Comparison of ENCODE assay signal across 1 cellular context in genomic region chr11:18236664-18237356, GRCh38.
A peak's percentile ranks its signal among the peaks of the same experiment; 100 is the strongest.
TF ChIP-seq lines count a peak whose summit lies in the region.

SAA4 (minus strand) TSS chr11:18236802; CDS start chr11:18235926, 876 bp downstream.

TF ChIP-seq in HepG2, 621 proteins besides CTCF, POLR2A, EP300 and RAD21 (continued from another document and continues in another):
- TF ChIP-seq, protein P1, sequence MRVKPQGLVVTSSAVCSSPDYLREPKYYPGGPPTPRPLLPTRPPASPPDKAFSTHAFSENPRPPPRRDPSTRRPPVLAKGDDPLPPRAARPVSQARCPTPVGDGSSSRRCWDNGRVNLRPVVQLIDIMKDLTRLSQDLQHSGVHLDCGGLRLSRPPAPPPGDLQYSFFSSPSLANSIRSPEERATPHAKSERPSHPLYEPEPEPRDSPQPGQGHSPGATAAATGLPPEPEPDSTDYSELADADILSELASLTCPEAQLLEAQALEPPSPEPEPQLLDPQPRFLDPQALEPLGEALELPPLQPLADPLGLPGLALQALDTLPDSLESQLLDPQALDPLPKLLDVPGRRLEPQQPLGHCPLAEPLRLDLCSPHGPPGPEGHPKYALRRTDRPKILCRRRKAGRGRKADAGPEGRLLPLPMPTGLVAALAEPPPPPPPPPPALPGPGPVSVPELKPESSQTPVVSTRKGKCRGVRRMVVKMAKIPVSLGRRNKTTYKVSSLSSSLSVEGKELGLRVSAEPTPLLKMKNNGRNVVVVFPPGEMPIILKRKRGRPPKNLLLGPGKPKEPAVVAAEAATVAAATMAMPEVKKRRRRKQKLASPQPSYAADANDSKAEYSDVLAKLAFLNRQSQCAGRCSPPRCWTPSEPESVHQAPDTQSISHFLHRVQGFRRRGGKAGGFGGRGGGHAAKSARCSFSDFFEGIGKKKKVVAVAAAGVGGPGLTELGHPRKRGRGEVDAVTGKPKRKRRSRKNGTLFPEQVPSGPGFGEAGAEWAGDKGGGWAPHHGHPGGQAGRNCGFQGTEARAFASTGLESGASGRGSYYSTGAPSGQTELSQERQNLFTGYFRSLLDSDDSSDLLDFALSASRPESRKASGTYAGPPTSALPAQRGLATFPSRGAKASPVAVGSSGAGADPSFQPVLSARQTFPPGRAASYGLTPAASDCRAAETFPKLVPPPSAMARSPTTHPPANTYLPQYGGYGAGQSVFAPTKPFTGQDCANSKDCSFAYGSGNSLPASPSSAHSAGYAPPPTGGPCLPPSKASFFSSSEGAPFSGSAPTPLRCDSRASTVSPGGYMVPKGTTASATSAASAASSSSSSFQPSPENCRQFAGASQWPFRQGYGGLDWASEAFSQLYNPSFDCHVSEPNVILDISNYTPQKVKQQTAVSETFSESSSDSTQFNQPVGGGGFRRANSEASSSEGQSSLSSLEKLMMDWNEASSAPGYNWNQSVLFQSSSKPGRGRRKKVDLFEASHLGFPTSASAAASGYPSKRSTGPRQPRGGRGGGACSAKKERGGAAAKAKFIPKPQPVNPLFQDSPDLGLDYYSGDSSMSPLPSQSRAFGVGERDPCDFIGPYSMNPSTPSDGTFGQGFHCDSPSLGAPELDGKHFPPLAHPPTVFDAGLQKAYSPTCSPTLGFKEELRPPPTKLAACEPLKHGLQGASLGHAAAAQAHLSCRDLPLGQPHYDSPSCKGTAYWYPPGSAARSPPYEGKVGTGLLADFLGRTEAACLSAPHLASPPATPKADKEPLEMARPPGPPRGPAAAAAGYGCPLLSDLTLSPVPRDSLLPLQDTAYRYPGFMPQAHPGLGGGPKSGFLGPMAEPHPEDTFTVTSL (CRISPR knock-in tag; IDR thresholded peaks at IDR 0.05; ENCODE audit: borderline replicate concordance), result peak; percentile 81; the same call in 1 of the 2 replicates
- TF ChIP-seq, protein P2, sequence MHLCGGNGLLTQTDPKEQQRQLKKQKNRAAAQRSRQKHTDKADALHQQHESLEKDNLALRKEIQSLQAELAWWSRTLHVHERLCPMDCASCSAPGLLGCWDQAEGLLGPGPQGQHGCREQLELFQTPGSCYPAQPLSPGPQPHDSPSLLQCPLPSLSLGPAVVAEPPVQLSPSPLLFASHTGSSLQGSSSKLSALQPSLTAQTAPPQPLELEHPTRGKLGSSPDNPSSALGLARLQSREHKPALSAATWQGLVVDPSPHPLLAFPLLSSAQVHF (CRISPR knock-in tag; IDR thresholded peaks at IDR 0.05), result no peak
- TF ChIP-seq SP140L (CRISPR knock-in tag; IDR thresholded peaks at IDR 0.05; ENCODE audit: borderline replicate concordance) (peak; percentile 64; the same call in 1 of the 2 replicates), PLRG1 (conservative IDR thresholded peaks at IDR 0.05) (no peak), RXRB (CRISPR knock-in tag; IDR thresholded peaks at IDR 0.05; ENCODE audit: borderline replicate concordance) (peak; percentile 62), CBX5 (CRISPR knock-in tag; IDR thresholded peaks at IDR 0.05; ENCODE audit: borderline replicate concordance) (no peak), ERF (CRISPR knock-in tag; IDR thresholded peaks at IDR 0.05) (peak; percentile 34; the same call in 1 of the 2 replicates), PRDM10 (CRISPR knock-in tag; IDR thresholded peaks at IDR 0.05; ENCODE audit: low read depth) (peak; percentile 87; the same call in 1 of the 2 replicates), FOXO1 (CRISPR knock-in tag; IDR thresholded peaks at IDR 0.05) (peak; percentile 45; the same call in 1 of the 2 replicates), HNF4A (CRISPR knock-in tag; IDR thresholded peaks at IDR 0.05) (peak; percentile 53), ARNT2 (CRISPR knock-in tag; IDR thresholded peaks at IDR 0.05; ENCODE audit: low read depth) (no peak), ZFP82 (CRISPR knock-in tag; IDR thresholded peaks at IDR 0.05; ENCODE audit: borderline replicate concordance) (no peak), ZNF280B (CRISPR knock-in tag; IDR thresholded peaks at IDR 0.05; ENCODE audit: borderline replicate concordance) (no peak), XBP1 (CRISPR knock-in tag; IDR thresholded peaks at IDR 0.05) (no peak), MIER3 (CRISPR knock-in tag; IDR thresholded peaks at IDR 0.05; ENCODE audit: borderline replicate concordance) (0 out of 2 replicates have a peak, but pooled peaks have one; percentile 60), PHB2 (IDR thresholded peaks at IDR 0.05; ENCODE audit: partially characterized antibody) (no peak), SRF (IDR thresholded peaks at IDR 0.05; ENCODE audit: low read depth, low read length) (no peak), ZNF710 (CRISPR knock-in tag; IDR thresholded peaks at IDR 0.05; ENCODE audit: borderline replicate concordance) (0 out of 2 replicates have a peak, but pooled peaks have one; percentile 25), HDAC2 (CRISPR knock-in tag; IDR thresholded peaks at IDR 0.05) (peak; percentile 34), CEBPG (CRISPR knock-in tag; IDR thresholded peaks at IDR 0.05) (peak; percentile 61), PPARG (CRISPR knock-in tag; conservative IDR thresholded peaks at IDR 0.05) (peak; percentile 64), DPF2 (CRISPR knock-in tag; IDR thresholded peaks at IDR 0.05; ENCODE audit: borderline replicate concordance, low read depth) (peak; percentile 71; the same call in 1 of the 2 replicates), SAP130 (CRISPR knock-in tag; IDR thresholded peaks at IDR 0.05; ENCODE audit: low read depth) (peak; percentile 59), ZNF10 (CRISPR knock-in tag; IDR thresholded peaks at IDR 0.05; ENCODE audit: borderline replicate concordance, low read depth) (no peak), BCL6 (CRISPR knock-in tag; IDR thresholded peaks at IDR 0.05) (0 out of 2 replicates have a peak, but pooled peaks have one; percentile 22), MIER2 (CRISPR knock-in tag; IDR thresholded peaks at IDR 0.05) (0 out of 2 replicates have a peak, but pooled peaks have one; percentile 16), FOXP1 (IDR thresholded peaks at IDR 0.05) (no peak), FOXP1 (CRISPR knock-in tag; IDR thresholded peaks at IDR 0.05) (peak; percentile 71), HMG20A (CRISPR knock-in tag; IDR thresholded peaks at IDR 0.05; ENCODE audit: borderline replicate concordance) (peak; percentile 67; the same call in 1 of the 2 replicates)
- TF ChIP-seq, protein P3, sequence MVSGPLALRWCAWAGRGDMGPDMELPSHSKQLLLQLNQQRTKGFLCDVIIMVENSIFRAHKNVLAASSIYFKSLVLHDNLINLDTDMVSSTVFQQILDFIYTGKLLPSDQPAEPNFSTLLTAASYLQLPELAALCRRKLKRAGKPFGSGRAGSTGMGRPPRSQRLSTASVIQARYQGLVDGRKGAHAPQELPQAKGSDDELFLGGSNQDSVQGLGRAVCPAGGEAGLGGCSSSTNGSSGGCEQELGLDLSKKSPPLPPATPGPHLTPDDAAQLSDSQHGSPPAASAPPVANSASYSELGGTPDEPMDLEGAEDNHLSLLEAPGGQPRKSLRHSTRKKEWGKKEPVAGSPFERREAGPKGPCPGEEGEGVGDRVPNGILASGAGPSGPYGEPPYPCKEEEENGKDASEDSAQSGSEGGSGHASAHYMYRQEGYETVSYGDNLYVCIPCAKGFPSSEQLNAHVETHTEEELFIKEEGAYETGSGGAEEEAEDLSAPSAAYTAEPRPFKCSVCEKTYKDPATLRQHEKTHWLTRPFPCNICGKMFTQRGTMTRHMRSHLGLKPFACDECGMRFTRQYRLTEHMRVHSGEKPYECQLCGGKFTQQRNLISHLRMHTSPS (CRISPR knock-in tag; IDR thresholded peaks at IDR 0.05; ENCODE audit: low read depth), result no peak
- TF ChIP-seq, protein P4, sequence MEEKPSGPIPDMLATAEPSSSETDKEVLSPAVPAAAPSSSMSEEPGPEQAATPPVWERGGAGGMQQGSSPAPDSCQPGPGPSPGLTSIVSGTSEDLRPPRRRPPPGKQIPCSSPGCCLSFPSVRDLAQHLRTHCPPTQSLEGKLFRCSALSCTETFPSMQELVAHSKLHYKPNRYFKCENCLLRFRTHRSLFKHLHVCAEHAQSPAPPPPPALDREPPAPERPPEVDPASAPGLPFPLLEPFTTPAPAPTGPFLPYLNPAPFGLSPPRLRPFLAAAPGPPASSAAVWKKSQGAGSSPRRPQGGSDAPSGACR (CRISPR knock-in tag; IDR thresholded peaks at IDR 0.05), result no peak
- TF ChIP-seq, protein P5, sequence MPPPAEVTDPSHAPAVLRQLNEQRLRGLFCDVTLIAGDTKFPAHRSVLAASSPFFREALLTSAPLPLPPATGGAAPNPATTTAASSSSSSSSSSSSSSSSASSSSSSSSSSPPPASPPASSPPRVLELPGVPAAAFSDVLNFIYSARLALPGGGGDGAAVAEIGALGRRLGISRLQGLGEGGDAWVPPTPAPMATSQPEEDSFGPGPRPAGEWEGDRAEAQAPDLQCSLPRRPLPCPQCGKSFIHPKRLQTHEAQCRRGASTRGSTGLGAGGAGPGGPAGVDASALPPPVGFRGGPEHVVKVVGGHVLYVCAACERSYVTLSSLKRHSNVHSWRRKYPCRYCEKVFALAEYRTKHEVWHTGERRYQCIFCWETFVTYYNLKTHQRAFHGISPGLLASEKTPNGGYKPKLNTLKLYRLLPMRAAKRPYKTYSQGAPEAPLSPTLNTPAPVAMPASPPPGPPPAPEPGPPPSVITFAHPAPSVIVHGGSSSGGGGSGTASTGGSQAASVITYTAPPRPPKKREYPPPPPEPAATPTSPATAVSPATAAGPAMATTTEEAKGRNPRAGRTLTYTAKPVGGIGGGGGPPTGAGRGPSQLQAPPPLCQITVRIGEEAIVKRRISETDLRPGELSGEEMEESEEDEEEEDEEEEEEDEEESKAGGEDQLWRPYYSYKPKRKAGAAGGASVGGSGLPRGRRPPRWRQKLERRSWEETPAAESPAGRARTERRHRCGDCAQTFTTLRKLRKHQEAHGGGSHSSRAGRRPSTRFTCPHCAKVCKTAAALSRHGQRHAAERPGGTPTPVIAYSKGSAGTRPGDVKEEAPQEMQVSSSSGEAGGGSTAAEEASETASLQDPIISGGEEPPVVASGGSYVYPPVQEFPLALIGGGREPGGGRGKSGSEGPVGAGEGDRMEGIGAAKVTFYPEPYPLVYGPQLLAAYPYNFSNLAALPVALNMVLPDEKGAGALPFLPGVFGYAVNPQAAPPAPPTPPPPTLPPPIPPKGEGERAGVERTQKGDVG (CRISPR knock-in tag; IDR thresholded peaks at IDR 0.05; ENCODE audit: borderline replicate concordance), result no peak
- TF ChIP-seq, protein P6, sequence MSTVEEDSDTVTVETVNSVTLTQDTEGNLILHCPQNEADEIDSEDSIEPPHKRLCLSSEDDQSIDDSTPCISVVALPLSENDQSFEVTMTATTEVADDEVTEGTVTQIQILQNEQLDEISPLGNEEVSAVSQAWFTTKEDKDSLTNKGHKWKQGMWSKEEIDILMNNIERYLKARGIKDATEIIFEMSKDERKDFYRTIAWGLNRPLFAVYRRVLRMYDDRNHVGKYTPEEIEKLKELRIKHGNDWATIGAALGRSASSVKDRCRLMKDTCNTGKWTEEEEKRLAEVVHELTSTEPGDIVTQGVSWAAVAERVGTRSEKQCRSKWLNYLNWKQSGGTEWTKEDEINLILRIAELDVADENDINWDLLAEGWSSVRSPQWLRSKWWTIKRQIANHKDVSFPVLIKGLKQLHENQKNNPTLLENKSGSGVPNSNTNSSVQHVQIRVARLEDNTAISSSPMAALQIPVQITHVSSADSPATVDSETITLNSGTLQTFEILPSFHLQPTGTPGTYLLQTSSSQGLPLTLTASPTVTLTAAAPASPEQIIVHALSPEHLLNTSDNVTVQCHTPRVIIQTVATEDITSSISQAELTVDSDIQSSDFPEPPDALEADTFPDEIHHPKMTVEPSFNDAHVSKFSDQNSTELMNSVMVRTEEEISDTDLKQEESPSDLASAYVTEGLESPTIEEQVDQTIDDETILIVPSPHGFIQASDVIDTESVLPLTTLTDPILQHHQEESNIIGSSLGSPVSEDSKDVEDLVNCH (CRISPR knock-in tag; IDR thresholded peaks at IDR 0.05), result no peak
- TF ChIP-seq, protein P7, sequence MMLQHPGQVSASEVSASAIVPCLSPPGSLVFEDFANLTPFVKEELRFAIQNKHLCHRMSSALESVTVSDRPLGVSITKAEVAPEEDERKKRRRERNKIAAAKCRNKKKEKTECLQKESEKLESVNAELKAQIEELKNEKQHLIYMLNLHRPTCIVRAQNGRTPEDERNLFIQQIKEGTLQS (CRISPR knock-in tag; IDR thresholded peaks at IDR 0.05), result peak; percentile 52; the same call in 1 of the 2 replicates
